Comparison of ENCODE assay signal across 19 cellular contexts in genomic region chr7:67589178-67589577, GRCh38.
"Had no signal": no experiment of that assay in that cellular context is flagged by ENCODE, and none has a peak within 500 bp of the region (broad histone marks: within the 10 kb centered on the region; RNA-seq: fewer than 3 reads in every experiment).

No MANE protein-coding gene starts in this region.

- H3K4me3 ChIP-seq: SK-N-MC had no signal

- DNase-seq: activated CD4-positive, alpha-beta memory T cell treated with anti-CD3 and anti-CD28 coated beads for 36 hours; activated CD4-positive, alpha-beta T cell treated with anti-CD3 and anti-CD28 coated beads, Interleukin-2, amount 10 ng/mL, durations not matched to agents 7 days and 5 days; activated CD4-positive, CD25-positive, alpha-beta regulatory T cell; activated CD8-positive, alpha-beta memory T cell treated with anti-CD3 and anti-CD28 coated beads for 24 hours; activated effector memory CD4-positive, alpha-beta T cell treated with anti-CD3 and anti-CD28 coated beads, Interleukin-2, amount 50 U/mL, for 16 hours; activated naive CD4-positive, alpha-beta T cell treated with anti-CD3 and anti-CD28 coated beads for 36 hours; activated T-cell treated with anti-CD3 and anti-CD28 coated beads, Interleukin-2, amount 50 U/mL, for 4 hours; KG1; NCI-H1048; NCI-H146; NCI-H2029; NCI-H2107; NCI-H748 treated with DMSO at 0.1 percent for 48 hours; RPMI8226; T-helper 1 cell had no signal

- ATAC-seq: activated T-cell treated with anti-CD3 and anti-CD28 coated beads, Interleukin-2, amount 50 U/mL, for 4 hours; Panc1; Right ventricle myocardium inferior had no signal

- H3K27ac ChIP-seq: SK-N-MC, VCaP had no signal
